Comparison of ENCODE assay signal across 20 cellular contexts in the genomic region with DNA sequence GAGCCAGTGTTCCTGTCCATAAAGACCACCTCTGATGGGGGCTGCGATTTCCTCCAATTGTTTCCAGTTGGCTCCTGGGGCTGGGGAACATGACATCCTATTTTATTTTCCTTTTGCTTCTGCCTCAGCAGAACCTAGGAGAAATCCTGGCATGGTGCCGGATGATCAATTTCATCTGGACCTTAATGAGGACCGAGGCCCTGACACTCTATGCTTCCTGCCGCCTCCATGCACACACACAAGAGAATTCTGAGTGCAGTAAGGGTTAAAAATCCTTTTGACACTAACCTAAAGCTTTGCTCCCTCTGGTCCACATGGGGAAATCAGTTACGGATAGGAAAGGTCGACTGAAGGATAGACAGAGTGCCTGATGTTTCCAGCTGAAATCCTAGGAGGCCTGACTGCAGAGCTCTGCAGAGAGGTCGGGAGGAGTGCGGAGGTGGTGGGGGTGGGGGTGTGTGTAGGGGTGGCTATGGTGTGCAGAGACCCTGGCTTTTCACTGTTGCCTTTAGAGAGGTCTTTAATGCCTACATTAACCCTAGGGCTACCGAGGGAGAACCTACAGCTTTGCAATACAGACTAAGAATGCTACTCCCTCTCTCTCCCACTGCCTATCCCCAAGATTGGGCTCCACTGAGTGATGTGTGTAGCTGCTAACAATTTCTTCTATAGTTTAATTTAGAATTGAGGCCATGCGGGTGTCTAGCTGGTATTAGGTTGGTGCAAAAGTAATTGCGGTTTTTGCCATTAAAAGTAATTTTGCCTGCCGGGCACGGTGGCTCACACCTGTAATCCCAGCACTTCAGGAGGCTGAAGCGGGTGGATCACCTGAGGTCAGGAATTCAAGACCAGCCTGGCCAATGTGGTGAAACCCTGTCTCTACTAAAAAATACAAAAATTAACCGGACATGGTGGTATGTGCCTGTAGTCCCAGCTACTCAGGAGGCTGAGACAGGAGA.
"Had no signal": no experiment of that assay in that cellular context is flagged by ENCODE, and none has a peak within 500 bp of the region (broad histone marks: within the 10 kb centered on the region; RNA-seq: fewer than 3 reads in every experiment).

No MANE protein-coding gene starts in this region.

- FAIRE-seq: endometrium had no signal

- H3K27ac ChIP-seq: colonic mucosa, gastrocnemius medialis, heart right ventricle, left ventricle myocardium inferior, ovary, spleen, thoracic aorta had no signal

- H3K4me1 ChIP-seq: colonic mucosa, gastrocnemius medialis, left ventricle myocardium inferior, spleen had no signal

- H3K36me3 ChIP-seq: colonic mucosa, gastrocnemius medialis, heart right ventricle, left ventricle myocardium inferior, ovary, spleen, thoracic aorta had no signal

- H3K4me3 Mint-ChIP-seq: activated CD4-positive, alpha-beta T cell treated with anti-CD3 and anti-CD28 coated beads for 36 hours; activated naive CD8-positive, alpha-beta T cell treated with anti-CD3 and anti-CD28 coated beads for 36 hours; activated T-helper 17 cell treated with anti-CD3 and anti-CD28 coated beads, Interleukin-2, amount 50 U/mL, for 72 hours; brain; stimulated activated memory B cell treated with anti-CD40 and anti-IgM and Interleukin-4, amounts not matched to agents 10 μg/mL and 1 μg/mL and 100 μg/mL, for 72 hours; WTC11 had no signal

- H3K36me3 Mint-ChIP-seq: activated naive CD8-positive, alpha-beta T cell treated with anti-CD3 and anti-CD28 coated beads for 36 hours; brain; stimulated activated memory B cell treated with anti-CD40 and anti-IgM and Interleukin-4, amounts not matched to agents 10 μg/mL and 1 μg/mL and 100 μg/mL, for 72 hours; WTC11 had no signal

- H3K9me3 Mint-ChIP-seq: activated naive CD8-positive, alpha-beta T cell treated with anti-CD3 and anti-CD28 coated beads for 36 hours; activated T-helper 17 cell treated with anti-CD3 and anti-CD28 coated beads, Interleukin-2, amount 50 U/mL, for 72 hours; stimulated activated memory B cell treated with anti-CD40 and anti-IgM and Interleukin-4, amounts not matched to agents 10 μg/mL and 1 μg/mL and 100 μg/mL, for 72 hours; WTC11 had no signal

- H3K27me3 Mint-ChIP-seq: activated naive CD8-positive, alpha-beta T cell treated with anti-CD3 and anti-CD28 coated beads for 36 hours; activated T-helper 17 cell treated with anti-CD3 and anti-CD28 coated beads, Interleukin-2, amount 50 U/mL, for 72 hours had no signal

- ATAC-seq: gastrocnemius medialis; heart right ventricle; stimulated activated memory B cell treated with anti-CD40 and anti-IgM and Interleukin-4, amounts not matched to agents 10 μg/mL and 1 μg/mL and 100 μg/mL, for 72 hours; WTC11 had no signal

- H3K27ac Mint-ChIP-seq: activated CD4-positive, alpha-beta T cell treated with anti-CD3 and anti-CD28 coated beads for 36 hours; activated naive CD8-positive, alpha-beta T cell treated with anti-CD3 and anti-CD28 coated beads for 36 hours; activated T-helper 17 cell treated with anti-CD3 and anti-CD28 coated beads, Interleukin-2, amount 50 U/mL, for 72 hours; brain; stimulated activated memory B cell treated with anti-CD40 and anti-IgM and Interleukin-4, amounts not matched to agents 10 μg/mL and 1 μg/mL and 100 μg/mL, for 72 hours; WTC11 had no signal

- H3K4me3 ChIP-seq: colonic mucosa, gastrocnemius medialis, heart right ventricle, left ventricle myocardium inferior, ovary, spleen, thoracic aorta had no signal

- H3K27me3 ChIP-seq: colonic mucosa, gastrocnemius medialis, heart right ventricle, ovary, spleen had no signal

- H3K4me1 Mint-ChIP-seq: activated naive CD8-positive, alpha-beta T cell treated with anti-CD3 and anti-CD28 coated beads for 36 hours; activated T-helper 17 cell treated with anti-CD3 and anti-CD28 coated beads, Interleukin-2, amount 50 U/mL, for 72 hours; stimulated activated memory B cell treated with anti-CD40 and anti-IgM and Interleukin-4, amounts not matched to agents 10 μg/mL and 1 μg/mL and 100 μg/mL, for 72 hours; WTC11 had no signal

- DNase-seq: activated naive CD4-positive, alpha-beta T cell; activated naive CD8-positive, alpha-beta T cell treated with anti-CD3 and anti-CD28 coated beads for 36 hours; amygdala; central memory CD4-positive, alpha-beta T cell; colonic mucosa; erythroblast; gastrocnemius medialis; heart right ventricle; left ventricle myocardium inferior; ovary; stimulated activated CD4-positive, alpha-beta T cell treated with anti-CD3 and anti-CD28 coated beads, Interleukin-4, amount 100 ng/mL, for 4 hours; T-helper 2 cell had no signal

- H3K9me3 ChIP-seq: colonic mucosa, gastrocnemius medialis, heart right ventricle, left ventricle myocardium inferior, ovary, spleen, thoracic aorta had no signal
